In the genomic region with DNA sequence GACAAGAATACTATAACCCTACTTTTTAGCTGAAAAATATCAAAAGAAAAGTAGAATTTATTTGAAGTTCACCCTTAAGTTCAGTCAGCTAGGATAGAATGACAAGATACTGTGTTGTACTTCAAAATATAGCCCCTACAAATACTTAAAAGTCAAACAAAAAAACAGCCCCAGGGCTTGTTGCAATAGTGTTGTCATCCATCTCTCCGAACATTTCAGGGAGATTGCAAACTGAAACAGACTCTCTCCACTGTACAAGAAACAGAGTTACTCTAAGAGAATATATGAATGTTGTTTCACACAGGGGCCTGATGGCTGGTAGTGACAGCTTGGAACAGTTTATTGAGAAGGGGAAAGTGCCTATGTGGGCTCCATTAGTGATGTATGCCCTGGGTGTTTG, we compare ENCODE assay signal across 31 cellular contexts.
A peak's percentile ranks its signal among the peaks of the same experiment; 100 is the strongest.
DNase-seq lines count a peak whose midpoint lies in the region; ATAC-seq and TF ChIP-seq lines count a peak whose summit lies in the region.
"Had no signal": no experiment of that assay in that cellular context is flagged by ENCODE, and none has a peak within 500 bp of the region (broad histone marks: within the 10 kb centered on the region; RNA-seq: fewer than 3 reads in every experiment).

No MANE protein-coding gene starts in this region.

- H3K79me2 ChIP-seq in neural progenitor cell (ENCODE audit: low read depth), result no peaks in the 10 kb centered on the region

- H3K27ac ChIP-seq in neural progenitor cell, result peak overlapping the region; percentile 7
- H3K27ac ChIP-seq: BLaER1, KMS-11, left ventricle myocardium inferior, stomach, thyroid gland had no signal

- no peaks in the 10 kb centered on the region for H3K27me3 Mint-ChIP-seq in neural progenitor cell (ENCODE audit: insufficient read depth, low read depth)
- no peaks in the 10 kb centered on the region for H3K27me3 Mint-ChIP-seq in activated naive CD4-positive, alpha-beta T cell treated with anti-CD3 and anti-CD28 coated beads, Interleukin-2, amount 10 ng/mL, durations not matched to agents 7 days and 5 days
- H3K27me3 Mint-ChIP-seq: activated CD4-positive, alpha-beta memory T cell treated with anti-CD3 and anti-CD28 coated beads for 36 hours; naive B cell had no signal

- TF ChIP-seq CTCF in AG10803 (conservative IDR thresholded peaks at IDR 0.05; ENCODE audit: low read length), result no peak
- TF ChIP-seq CTCF in epithelial cell of esophagus (IDR thresholded peaks at IDR 0.05; ENCODE audit: insufficient read depth, low read depth, low read length, missing control alignments), result no peak
- TF ChIP-seq CTCF in neural progenitor cell (IDR thresholded peaks at IDR 0.05), result no peak

- H3K36me3 ChIP-seq in neural progenitor cell, result no peaks in the 10 kb centered on the region
- H3K36me3 ChIP-seq: BLaER1, left ventricle myocardium inferior, stomach, thyroid gland had no signal

- H3K4me3 ChIP-seq in AG10803 (ENCODE audit: low read length) (no peak overlapping the region), epithelial cell of esophagus (ENCODE audit: low read length) (no peak overlapping the region), neural progenitor cell (no peak overlapping the region)
- H3K4me3 ChIP-seq: BLaER1, left ventricle myocardium inferior, stomach, thyroid gland had no signal

- no peak overlapping the region for H3K27ac Mint-ChIP-seq in neural progenitor cell
- H3K27ac Mint-ChIP-seq in activated naive CD4-positive, alpha-beta T cell treated with anti-CD3 and anti-CD28 coated beads, Interleukin-2, amount 10 ng/mL, durations not matched to agents 7 days and 5 days, result no peak overlapping the region
- H3K27ac Mint-ChIP-seq: activated CD4-positive, alpha-beta memory T cell treated with anti-CD3 and anti-CD28 coated beads for 36 hours; activated naive CD4-positive, alpha-beta T cell treated with anti-CD3 and anti-CD28 coated beads, Interleukin-2, amount 50 U/mL, for 72 hours; activated T-helper 2 cell treated with anti-CD3 and anti-CD28 coated beads, Interferon-gamma antibody, Interleukin-2, Interleukin-4, amounts not matched to agents 10 μg/mL and 5 μg/mL and 100 μg/mL, durations not matched to agents 14 hours and 24 hours and 36 hours; naive B cell; T-helper 1 cell treated with Interleukin-12 subunit alpha and Interleukin-12 subunit beta and Interleukin-4 antibody, amounts not matched to agents 30 μg/mL and 1 μg/mL, for 36 hours had no signal

- peak; percentile 41 for DNase-seq in AG10803 (ENCODE audit: low read depth)
- peak; percentile 57 for DNase-seq in M059J (ENCODE audit: low read depth)
- DNase-seq in epithelial cell of esophagus (ENCODE audit: low read depth), result peak; percentile 0
- no peak for DNase-seq in neural progenitor cell (ENCODE audit: low spot score)
- no peak for DNase-seq in DMS53 treated with DMSO at 0.1 percent for 48 hours (lab: John Stamatoyannopoulos, UW; ENCODE audit: unreplicated experiment)
- DNase-seq in activated naive CD4-positive, alpha-beta T cell treated with anti-CD3 and anti-CD28 coated beads, Interleukin-2, amount 10 ng/mL, durations not matched to agents 7 days and 5 days, result no peak
- DNase-seq: ACHN; activated CD4-positive, alpha-beta memory T cell treated with anti-CD3 and anti-CD28 coated beads for 36 hours; activated CD4-positive, CD25-positive, alpha-beta regulatory T cell treated with anti-CD3 and anti-CD28 coated beads, Interleukin-2, amount 50 U/mL, for 72 hours; anterior cingulate cortex; COR-L47; cortex of kidney; DMS79; left ventricle myocardium inferior; naive B cell; NCI-H187; NCI-H2171 treated with DMSO at 0.1 percent for 48 hours; RPMI8226; SK-N-SH; small intestine; stimulated activated CD4-positive, alpha-beta T cell treated with anti-CD3 and anti-CD28 coated beads, Interleukin-1b, Interleukin-23, amount 100 ng/mL, for 48 hours; stimulated activated CD8-positive, alpha-beta memory T cell treated with anti-CD3 and anti-CD28 coated beads, Interleukin-4, amount 100 ng/mL, for 48 hours; stomach; thyroid gland had no signal

- H3K9me3 Mint-ChIP-seq in neural progenitor cell, result no peaks in the 10 kb centered on the region
- peaks cover 13% of the 10 kb centered on the region for H3K9me3 Mint-ChIP-seq in activated naive CD4-positive, alpha-beta T cell treated with anti-CD3 and anti-CD28 coated beads, Interleukin-2, amount 10 ng/mL, durations not matched to agents 7 days and 5 days
- H3K9me3 Mint-ChIP-seq: T-helper 1 cell treated with Interleukin-12 subunit alpha and Interleukin-12 subunit beta and Interleukin-4 antibody, amounts not matched to agents 30 μg/mL and 1 μg/mL, for 36 hours had no signal

- no peak overlapping the region for H3K9ac ChIP-seq in neural progenitor cell
- H3K9ac ChIP-seq: BLaER1, KMS-11, SK-N-SH had no signal

- peaks cover 6% of the 10 kb centered on the region for H3F3A ChIP-seq in neural progenitor cell (ENCODE audit: low read depth)

- no peaks in the 10 kb centered on the region for H3K36me3 Mint-ChIP-seq in neural progenitor cell
- no peaks in the 10 kb centered on the region for H3K36me3 Mint-ChIP-seq in activated naive CD4-positive, alpha-beta T cell treated with anti-CD3 and anti-CD28 coated beads, Interleukin-2, amount 10 ng/mL, durations not matched to agents 7 days and 5 days
- H3K36me3 Mint-ChIP-seq: activated CD4-positive, alpha-beta memory T cell treated with anti-CD3 and anti-CD28 coated beads for 36 hours; naive B cell had no signal

- no peak overlapping the region for H3K4me3 Mint-ChIP-seq in neural progenitor cell
- H3K4me3 Mint-ChIP-seq in activated naive CD4-positive, alpha-beta T cell treated with anti-CD3 and anti-CD28 coated beads, Interleukin-2, amount 10 ng/mL, durations not matched to agents 7 days and 5 days, result no peak overlapping the region
- H3K4me3 Mint-ChIP-seq: activated CD4-positive, alpha-beta memory T cell treated with anti-CD3 and anti-CD28 coated beads for 36 hours; naive B cell; T-helper 1 cell treated with Interleukin-12 subunit alpha and Interleukin-12 subunit beta and Interleukin-4 antibody, amounts not matched to agents 30 μg/mL and 1 μg/mL, for 36 hours had no signal

- CTCF ChIA-PET in activated naive CD4-positive, alpha-beta T cell treated with anti-CD3 and anti-CD28 coated beads, Interleukin-2, amount 10 ng/mL, durations not matched to agents 7 days and 5 days (lab: Charles Lee), result no interaction called here

- peaks cover 45% of the 10 kb centered on the region for H3K4me1 ChIP-seq in neural progenitor cell
- H3K4me1 ChIP-seq: BLaER1, left ventricle myocardium inferior, stomach, thyroid gland had no signal

- H3K9me3 ChIP-seq in neural progenitor cell (ENCODE audit: low read depth), result no peaks in the 10 kb centered on the region
- H3K9me3 ChIP-seq: BLaER1, SK-N-SH, stomach, thyroid gland had no signal

- H3K27me3 ChIP-seq in neural progenitor cell, result no peaks in the 10 kb centered on the region
- H3K27me3 ChIP-seq: BLaER1, stomach, thyroid gland had no signal

- peaks cover 17% of the 10 kb centered on the region for H3K4me1 Mint-ChIP-seq in neural progenitor cell
- H3K4me1 Mint-ChIP-seq in activated naive CD4-positive, alpha-beta T cell treated with anti-CD3 and anti-CD28 coated beads, Interleukin-2, amount 10 ng/mL, durations not matched to agents 7 days and 5 days, result no peaks in the 10 kb centered on the region
- H3K4me1 Mint-ChIP-seq: naive B cell had no signal

- H2AFZ ChIP-seq in neural progenitor cell (replicated peaks), result no peak overlapping the region

- ATAC-seq in GM18502 (IDR thresholded peaks at IDR 0.05; ENCODE audit: poor library complexity, unreplicated experiment), result no peak
- ATAC-seq: activated naive CD4-positive, alpha-beta T cell treated with anti-CD3 and anti-CD28 coated beads, Interleukin-2, amount 50 U/mL, for 72 hours; esophagus mucosa had no signal

- H3K4me2 ChIP-seq in neural progenitor cell, result peak overlapping the region; percentile 45
- H3K4me2 ChIP-seq: BLaER1, KMS-11, SK-N-SH had no signal

- H4K20me1 ChIP-seq in neural progenitor cell (ENCODE audit: low read depth), result no peaks in the 10 kb centered on the region
- H4K20me1 ChIP-seq: BLaER1 had no signal

Comparison
In these comparisons a context has a peak if more than half of its experiments do, and no peak if none do; other contexts are left out.
1. DNase-seq: peak in AG10803 (single experiment), M059J (single experiment) and epithelial cell of esophagus (single experiment); none in neural progenitor cell (single experiment), DMS53 treated with DMSO at 0.1 percent for 48 hours (single experiment) and activated naive CD4-positive, alpha-beta T cell treated with anti-CD3 and anti-CD28 coated beads, Interleukin-2, amount 10 ng/mL, durations not matched to agents 7 days and 5 days (single experiment).